Comparison of ENCODE assay signal across 8 cellular contexts in the genomic region with DNA sequence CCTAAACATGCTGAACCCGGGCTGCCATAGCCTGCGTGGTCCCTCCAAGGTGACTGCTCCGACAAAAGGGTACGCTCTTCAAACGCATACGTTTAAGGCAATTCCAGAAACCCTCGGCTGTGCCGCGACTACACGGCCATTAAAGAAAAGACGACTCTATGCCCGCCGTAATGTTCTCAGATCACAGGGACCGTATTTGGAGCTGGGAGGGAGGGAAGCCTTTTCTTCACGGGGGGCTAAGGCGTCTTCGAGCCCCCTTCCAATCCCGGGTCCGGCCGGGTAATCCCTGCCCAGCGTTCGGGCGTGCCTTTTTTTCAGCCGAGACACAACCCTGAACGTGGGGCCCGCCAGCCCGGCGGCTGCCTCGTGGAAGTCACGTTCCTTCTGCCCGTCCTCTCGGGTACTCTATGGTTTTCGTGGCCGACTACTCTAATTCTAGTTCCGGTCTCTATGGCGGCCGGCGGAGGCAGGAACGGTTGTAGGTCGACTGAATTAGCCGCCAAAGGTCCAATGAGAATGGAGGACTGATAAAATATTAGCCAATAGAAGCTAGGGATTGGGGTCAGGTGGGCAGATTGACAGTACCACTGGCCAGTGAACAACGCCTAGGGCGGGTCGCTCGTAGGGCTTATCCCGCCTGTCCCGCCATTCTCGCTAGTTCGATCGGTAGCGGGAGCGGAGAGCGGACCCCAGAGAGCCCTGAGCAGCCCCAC. TPM values are rescaled to one million over a fixed set of nuclear protein-coding genes. Genes with fewer than 3 reads are reported as not detected.
DNase-seq lines count a peak whose midpoint lies in the region; ATAC-seq lines count a peak whose summit lies in the region.

TSS of gene YBX1 (plus strand) at position 648 of the 713 bp plus-strand sequence. CDS start 148 bp downstream, outside the sequence.

- peaks cover 0 to 2% of the 10 kb centered on the region in 2 donors for H3K27me3 Mint-ChIP-seq in CD8-positive, alpha-beta memory T cell

- CTCF ChIA-PET in CD8-positive, alpha-beta memory T cell (lab: Charles Lee): interaction anchor here (1.4 to 3.5 kb wide), 2 partner anchors 10 to 24 kb away, joined by 5 to 12 read pairs; partner anchors contain the start of gene PPIH

- no peaks in the 10 kb centered on the region for H3K27me3 ChIP-seq in CD8-positive, alpha-beta memory T cell (ENCODE audit: insufficient read depth, low read length, poor library complexity, severe bottlenecking)
- no peaks in the 10 kb centered on the region for H3K27me3 ChIP-seq in effector memory CD4-positive, alpha-beta T cell (replicated peaks; ENCODE audit: control insufficient read depth, insufficient read depth, low read length, poor library complexity, severe bottlenecking)

- H3K4me1 Mint-ChIP-seq in CD8-positive, alpha-beta memory T cell: peaks cover 53 to 64% (median 64%) of the 10 kb centered on the region in 3 donors

- peak; percentile 90 to 97 (median 97) for DNase-seq in CD8-positive, alpha-beta memory T cell
- DNase-seq in HS-5 (ENCODE audit: low read depth) (peak; percentile 97), lung microvascular endothelial cell (ENCODE audit: low read depth in 2 of 2) (peak; percentile 99)
- peak; percentile 90 for DNase-seq in NK-92 treated with Interleukin-12 subunit alpha and Interleukin-12 subunit beta, amount 100 ng/mL, for 24 hours (lab: John Stamatoyannopoulos, UW)
- DNase-seq in activated CD8-positive, alpha-beta memory T cell treated with anti-CD3 and anti-CD28 coated beads for 24 hours: peak; percentile 98
- peak; percentile 85 to 95 (median 92) for DNase-seq in effector memory CD4-positive, alpha-beta T cell
- DNase-seq in stimulated activated CD4-positive, alpha-beta T cell treated with anti-CD3 and anti-CD28 coated beads, TNF-alpha, amount 100 ng/mL, for 48 hours (ENCODE audit: low read depth in 3 of 3): peak; percentile 91 to 93 (median 91)

- H3K4me1 ChIP-seq in CD8-positive, alpha-beta memory T cell (ENCODE audit: insufficient read depth, low read length): peaks cover 49% of the 10 kb centered on the region
- H3K4me1 ChIP-seq in effector memory CD4-positive, alpha-beta T cell (ENCODE audit: control insufficient read depth, insufficient read depth, low read length, poor library complexity, severe bottlenecking): peaks cover 29% of the 10 kb centered on the region

- H3K4me3 ChIP-seq in CD8-positive, alpha-beta memory T cell (ENCODE audit: low read length): peak within 1 kb of the TSS; percentile 92
- H3K4me3 ChIP-seq in effector memory CD4-positive, alpha-beta T cell (ENCODE audit: insufficient read depth, low read depth, low read length, poor library complexity, severe bottlenecking): peak within 1 kb of the TSS; percentile 78

- H3K4me3 Mint-ChIP-seq in CD8-positive, alpha-beta memory T cell: peak within 1 kb of the TSS; percentile 96 to 100 (median 99)

- H3K9me3 ChIP-seq in CD8-positive, alpha-beta memory T cell (ENCODE audit: low read length): no peaks in the 10 kb centered on the region
- no peaks in the 10 kb centered on the region for H3K9me3 ChIP-seq in effector memory CD4-positive, alpha-beta T cell (ENCODE audit: control insufficient read depth, low read length)

- H3K27ac Mint-ChIP-seq in CD8-positive, alpha-beta memory T cell: peak within 1 kb of the TSS; percentile 96 to 99 (median 98)

- no peaks in the 10 kb centered on the region for H3K36me3 ChIP-seq in CD8-positive, alpha-beta memory T cell (ENCODE audit: insufficient read depth, low read length)
- H3K36me3 ChIP-seq in effector memory CD4-positive, alpha-beta T cell (ENCODE audit: control insufficient read depth, insufficient read depth, low read length): no peaks in the 10 kb centered on the region

- H3K9me3 Mint-ChIP-seq in CD8-positive, alpha-beta memory T cell: no peaks in the 10 kb centered on the region

- peaks cover 0 to 40% (median 10%) of the 10 kb centered on the region in 3 donors for H3K36me3 Mint-ChIP-seq in CD8-positive, alpha-beta memory T cell

- peak within 1 kb of the TSS; percentile 86 for H3K27ac ChIP-seq in CD8-positive, alpha-beta memory T cell (ENCODE audit: low read depth, low read length)
- H3K27ac ChIP-seq in effector memory CD4-positive, alpha-beta T cell (ENCODE audit: insufficient read depth, low read length, poor library complexity, severe bottlenecking): peak within 1 kb of the TSS; percentile 87

- ATAC-seq in GM19468 (IDR thresholded peaks at IDR 0.05; ENCODE audit: extremely low read depth, unreplicated experiment): peak; percentile 84

- POLR2A ChIA-PET in CD8-positive, alpha-beta memory T cell (lab: Charles Lee): interaction anchor here (0.8 to 3.9 kb wide), 10 partner anchors 9 to 762 kb away, joined by 3 to 45 read pairs (median 4); partner anchors contain the start of genes C1orf50, P3H1, PPIH and ZNF691

RNA-seq across cellular contexts. Expression of gene YBX1, which starts in this region (rescaled TPM):
- total RNA-seq in CD8-positive, alpha-beta memory T cell: 1,000 to 10,000 TPM; 1,366 to 1,379 TPM
- polyA plus RNA-seq in CD8-positive, alpha-beta memory T cell: 99.0 TPM
- 453 and 456 TPM in 2 replicates for total RNA-seq in lung microvascular endothelial cell

Comparison
In these comparisons a context has a peak if more than half of its experiments do, and no peak if none do; other contexts are left out.
1. Peak in every context shown above with its lines: DNase-seq, ATAC-seq, H3K4me3 ChIP-seq and H3K27ac ChIP-seq.